29 cellular contexts compared by ENCODE assay signal in the genomic region with DNA sequence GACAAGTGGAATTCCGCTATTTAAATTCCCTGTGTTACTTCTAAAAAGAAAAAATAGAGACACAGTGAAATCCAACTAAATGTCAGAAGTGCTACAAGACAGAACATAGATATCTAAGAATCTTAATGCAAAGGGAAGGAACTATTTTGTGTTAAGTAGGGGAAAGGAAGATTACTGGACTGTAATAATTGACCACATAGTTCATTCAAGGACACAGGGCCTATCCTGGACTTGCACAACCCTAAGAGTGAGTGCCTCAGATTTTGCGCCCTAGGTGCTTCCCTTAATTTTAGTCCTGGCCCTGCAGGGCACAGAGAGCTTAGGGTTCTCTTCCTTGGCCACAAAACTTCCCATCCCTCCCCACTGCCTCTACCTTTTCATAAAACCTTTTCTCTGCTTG. TPM values are rescaled to one million over a fixed set of nuclear protein-coding genes. Genes with fewer than 3 reads are reported as not detected.
DNase-seq lines count a peak whose midpoint lies in the region; TF ChIP-seq lines count a peak whose summit lies in the region.
"Had no signal": no experiment of that assay in that cellular context is flagged by ENCODE, and none has a peak within 500 bp of the region (broad histone marks: within the 10 kb centered on the region; RNA-seq: fewer than 3 reads in every experiment).

No MANE protein-coding gene starts in this region.

- H3K4ac ChIP-seq in neuronal stem cell (ENCODE audit: low read length), result no peak overlapping the region

- H3K4me3 Mint-ChIP-seq in MCF 10A (ENCODE audit: unreplicated experiment), result no peak overlapping the region
- H3K4me3 Mint-ChIP-seq: activated CD4-positive, alpha-beta T cell treated with anti-CD3 and anti-CD28 coated beads, Interleukin-2, amount 10 ng/mL, durations not matched to agents 24 days and 14 days; activated T-cell treated with anti-CD3 and anti-CD28 coated beads, Interleukin-2, amount 50 U/mL, for 24 hours; CD8-positive, alpha-beta T cell; stimulated activated naive B cell treated with anti-CD40 and anti-IgM and Interleukin-4, amounts not matched to agents 10 μg/mL and 1 μg/mL and 100 μg/mL, for 72 hours had no signal

- H3K23ac ChIP-seq in neuronal stem cell (ENCODE audit: low read depth, low read length, poor library complexity), result no peak overlapping the region

- H3K9me3 ChIP-seq in breast epithelium, result no peaks in the 10 kb centered on the region
- no peaks in the 10 kb centered on the region for H3K9me3 ChIP-seq in neuronal stem cell (replicated peaks in 1 of 2; ENCODE audit: control insufficient read depth in 2 of 2, insufficient read depth in 1 of 2, low read depth in 1 of 2, low read length in 2 of 2)
- H3K9me3 ChIP-seq in ascending aorta, result no peaks in the 10 kb centered on the region
- H3K9me3 ChIP-seq: esophagus muscularis mucosa, gastroesophageal sphincter, HAP-1, prostate gland had no signal

- H3K4me1 Mint-ChIP-seq in MCF 10A (ENCODE audit: insufficient read depth, unreplicated experiment), result peaks cover 53% of the 10 kb centered on the region

- DNase-seq in MCF 10A (ENCODE audit: unreplicated experiment) (no peak), breast epithelium (ENCODE audit: low spot score in 2 of 2) (no peak), amniotic epithelial cell (ENCODE audit: low read depth) (peak; percentile 78), foreskin fibroblast (peak; percentile 35 to 52), anterior cingulate cortex (lab: John Stamatoyannopoulos, UW) (no peak), neuronal stem cell (ENCODE audit: low spot score) (no peak), ascending aorta (ENCODE audit: low spot score in 2 of 2) (no peak), KG1 (lab: John Stamatoyannopoulos, UW) (no peak)
- DNase-seq: 8988T; activated CD4-positive, alpha-beta T cell treated with anti-CD3 and anti-CD28 coated beads, Interleukin-2, amount 10 ng/mL, durations not matched to agents 24 days and 14 days; activated gamma-delta T cell; activated T-cell treated with anti-CD3 and anti-CD28 coated beads, Interleukin-2, amount 50 U/mL, for 24 hours; brain microvascular endothelial cell; CD8-positive, alpha-beta T cell; DMS153; effector memory CD4-positive, alpha-beta T cell; hypothalamus; immature natural killer cell; KBM-7; NCI-H1436; NCI-H2107; NCI-H446; stimulated activated CD4-positive, alpha-beta T cell treated with anti-CD3 and anti-CD28 coated beads, Interleukin-15, amount 100 ng/mL, for 24 hours; stimulated activated naive B cell treated with anti-CD40 and anti-IgM and Interleukin-4, amounts not matched to agents 10 μg/mL and 1 μg/mL and 100 μg/mL, for 72 hours had no signal

- H3K4me1 ChIP-seq in breast epithelium, result no peaks in the 10 kb centered on the region
- H3K4me1 ChIP-seq in neuronal stem cell (ENCODE audit: control insufficient read depth in 2 of 2, insufficient read depth in 1 of 2, low read depth in 1 of 2, low read length in 2 of 2), result peaks cover 0 to 4% of the 10 kb centered on the region in 2 donors
- peaks cover 0 to 10% of the 10 kb centered on the region in 2 donors for H3K4me1 ChIP-seq in ascending aorta
- H3K4me1 ChIP-seq: HAP-1, prostate gland had no signal

- no peak for TF ChIP-seq POLR2A in breast epithelium (IDR thresholded peaks at IDR 0.05)

- H3K18ac ChIP-seq in neuronal stem cell (ENCODE audit: low read length), result no peak overlapping the region

- H3K36me3 ChIP-seq in breast epithelium, result no peaks in the 10 kb centered on the region
- H3K36me3 ChIP-seq in neuronal stem cell (replicated peaks in 1 of 2; ENCODE audit: control insufficient read depth in 2 of 2, insufficient read depth in 2 of 2, low read length in 2 of 2), result peaks cover 2 to 4% of the 10 kb centered on the region in 2 donors
- H3K36me3 ChIP-seq in ascending aorta, result no peaks in the 10 kb centered on the region
- H3K36me3 ChIP-seq: brain microvascular endothelial cell, esophagus muscularis mucosa, gastroesophageal sphincter, HAP-1, prostate gland had no signal

- no peaks in the 10 kb centered on the region for H3K27me3 Mint-ChIP-seq in MCF 10A (ENCODE audit: insufficient read depth, unreplicated experiment)
- H3K27me3 Mint-ChIP-seq: activated CD4-positive, alpha-beta T cell treated with anti-CD3 and anti-CD28 coated beads, Interleukin-2, amount 10 ng/mL, durations not matched to agents 24 days and 14 days; activated T-cell treated with anti-CD3 and anti-CD28 coated beads, Interleukin-2, amount 50 U/mL, for 24 hours; stimulated activated naive B cell treated with anti-CD40 and anti-IgM and Interleukin-4, amounts not matched to agents 10 μg/mL and 1 μg/mL and 100 μg/mL, for 72 hours had no signal

- H3K79me1 ChIP-seq in neuronal stem cell (ENCODE audit: low read depth, low read length), result no peaks in the 10 kb centered on the region

- H2BK12ac ChIP-seq in neuronal stem cell (ENCODE audit: low read length), result no peak overlapping the region

- H2BK15ac ChIP-seq in neuronal stem cell (ENCODE audit: low read length), result no peak overlapping the region

- H3K14ac ChIP-seq in neuronal stem cell (ENCODE audit: low read length), result no peak overlapping the region

- no peak overlapping the region for H2BK120ac ChIP-seq in neuronal stem cell (ENCODE audit: low read depth, low read length)

- POLR2A ChIA-PET in MCF 10A (lab: Yijun Ruan, JAX), result interaction anchor here (1.5 to 9.9 kb wide), 2 partner anchors 9 to 26 kb away, joined by 6 to 452 read pairs; no protein-coding TSS in a partner anchor

- H3K27ac ChIP-seq in breast epithelium (no peak overlapping the region), neuronal stem cell (replicated peaks; ENCODE audit: low read length) (no peak overlapping the region), ascending aorta (no peak overlapping the region)
- H3K27ac ChIP-seq: brain microvascular endothelial cell, esophagus muscularis mucosa, gastroesophageal sphincter, prostate gland, VCaP had no signal

- intact Hi-C loops in MCF 10A (cut with micrococcal nuclease), result loop anchor here (10.0 kb wide), 1 partner anchor 879 kb away; no protein-coding TSS in a partner anchor
- intact Hi-C loops in breast epithelium (cut with DNase I; ENCODE audit: low total_unique reads), result no loop called here
- intact Hi-C loops in ascending aorta (cut with DNase I), result no loop called here

- H3K4me3 ChIP-seq in breast epithelium (no peak overlapping the region), foreskin fibroblast (ENCODE audit: low read depth in 1 of 2, low read length in 2 of 2) (no peak overlapping the region), neuronal stem cell (ENCODE audit: low read length in 2 of 2) (no peak overlapping the region), ascending aorta (no peak overlapping the region)
- H3K4me3 ChIP-seq: esophagus muscularis mucosa, gastroesophageal sphincter, HAP-1, prostate gland had no signal

- peaks cover 43% of the 10 kb centered on the region for H3K36me3 Mint-ChIP-seq in MCF 10A (ENCODE audit: insufficient read depth, unreplicated experiment)
- H3K36me3 Mint-ChIP-seq: CD8-positive, alpha-beta T cell; immature natural killer cell had no signal

- no peak overlapping the region for H4K91ac ChIP-seq in neuronal stem cell (ENCODE audit: low read depth, low read length, poor library complexity)

- peak overlapping the region; percentile 75 for H3K27ac Mint-ChIP-seq in MCF 10A (ENCODE audit: low read depth, unreplicated experiment)
- H3K27ac Mint-ChIP-seq: activated CD4-positive, alpha-beta T cell treated with anti-CD3 and anti-CD28 coated beads, Interleukin-2, amount 10 ng/mL, durations not matched to agents 24 days and 14 days; activated T-cell treated with anti-CD3 and anti-CD28 coated beads, Interleukin-2, amount 50 U/mL, for 24 hours; stimulated activated naive B cell treated with anti-CD40 and anti-IgM and Interleukin-4, amounts not matched to agents 10 μg/mL and 1 μg/mL and 100 μg/mL, for 72 hours had no signal

- BruUV-seq in MCF 10A (replicated peaks; lab: Mats Ljungman, UMichigan), result no TSS peak

- no peak overlapping the region for H2BK5ac ChIP-seq in neuronal stem cell (ENCODE audit: low read length)

- no CpG with 5 or more reads among the region's 2 CpGs for WGBS in neuronal stem cell (ENCODE audit: extremely low coverage in 2 of 2, insufficient read length in 2 of 2, insufficient replicate concordance in 1 of 2), 2 donors

- CTCF ChIA-PET in MCF 10A (lab: Yijun Ruan, JAX), result interaction anchor here (1.4 kb wide), 2 partner anchors 30 to 59 kb away, joined by 3 read pairs; no protein-coding TSS in a partner anchor

- TF ChIP-seq CTCF in MCF 10A (IDR thresholded peaks at IDR 0.05; ENCODE audit: unreplicated experiment), result no peak
- no peak for TF ChIP-seq CTCF in breast epithelium (IDR thresholded peaks at IDR 0.05)
- no peak for TF ChIP-seq CTCF in foreskin fibroblast (IDR thresholded peaks at IDR 0.05; ENCODE audit: low read depth, low read length)
- no peak for TF ChIP-seq CTCF in ascending aorta (IDR thresholded peaks at IDR 0.05)

- H4K8ac ChIP-seq in neuronal stem cell (ENCODE audit: low read depth, low read length), result no peak overlapping the region

- no peak overlapping the region for H3K9ac ChIP-seq in neuronal stem cell (ENCODE audit: low read depth, low read length, poor library complexity)

- no peaks in the 10 kb centered on the region for H3K9me3 Mint-ChIP-seq in MCF 10A (ENCODE audit: unreplicated experiment)
- H3K9me3 Mint-ChIP-seq: activated CD4-positive, alpha-beta T cell treated with anti-CD3 and anti-CD28 coated beads, Interleukin-2, amount 10 ng/mL, durations not matched to agents 24 days and 14 days; activated T-cell treated with anti-CD3 and anti-CD28 coated beads, Interleukin-2, amount 50 U/mL, for 24 hours; CD8-positive, alpha-beta T cell; immature natural killer cell; stimulated activated naive B cell treated with anti-CD40 and anti-IgM and Interleukin-4, amounts not matched to agents 10 μg/mL and 1 μg/mL and 100 μg/mL, for 72 hours had no signal

- no peak overlapping the region for H2AK5ac ChIP-seq in neuronal stem cell (ENCODE audit: low read depth, low read length)

- H3K27me3 ChIP-seq in breast epithelium (no peaks in the 10 kb centered on the region), neuronal stem cell (ENCODE audit: control insufficient read depth in 3 of 3, insufficient read depth in 3 of 3, low read depth in 1 of 3, low read length in 3 of 3) (no peaks in the 10 kb centered on the region), ascending aorta (no peaks in the 10 kb centered on the region)
- H3K27me3 ChIP-seq: brain microvascular endothelial cell, esophagus muscularis mucosa, gastroesophageal sphincter had no signal

- no peak overlapping the region for H2AFZ ChIP-seq in neuronal stem cell (ENCODE audit: low read length)

- H3K4me2 ChIP-seq in neuronal stem cell (ENCODE audit: insufficient read depth, low read length, poor library complexity, severe bottlenecking), result no peak overlapping the region

RNA-seq across cellular contexts. Expression of a gene that starts 3.5 kb away (rescaled TPM):
- total RNA-seq in MCF 10A (2022) (158 and 163 TPM in 2 replicates), breast epithelium (1 to 10 TPM; 1.6 to 2.2 (median 1.6) TPM), ascending aorta (not detected)
- 0.21 TPM for polyA plus RNA-seq in neuronal stem cell (2013, experiment 1 of 2)
- polyA plus RNA-seq in neuronal stem cell (2013, experiment 2 of 2), result 0.25 TPM

Comparison
In these comparisons a context has a peak if more than half of its experiments do, and no peak if none do; other contexts are left out.
1. RNA of a gene that starts 3.5 kb away (total RNA-seq): 158 to 163 TPM in MCF 10A; 1.6 to 2.2 TPM in breast epithelium and not detected in ascending aorta (single experiment); every median in the first group is over 10 times any median in the second.
2. DNase-seq: peak in amniotic epithelial cell (single experiment) and foreskin fibroblast (2 of 2); none in MCF 10A (single experiment), breast epithelium (0 of 2), anterior cingulate cortex (0 of 58), neuronal stem cell (single experiment), ascending aorta (0 of 2) and KG1 (single experiment).